27 cellular contexts compared by ENCODE assay signal in the genomic region with DNA sequence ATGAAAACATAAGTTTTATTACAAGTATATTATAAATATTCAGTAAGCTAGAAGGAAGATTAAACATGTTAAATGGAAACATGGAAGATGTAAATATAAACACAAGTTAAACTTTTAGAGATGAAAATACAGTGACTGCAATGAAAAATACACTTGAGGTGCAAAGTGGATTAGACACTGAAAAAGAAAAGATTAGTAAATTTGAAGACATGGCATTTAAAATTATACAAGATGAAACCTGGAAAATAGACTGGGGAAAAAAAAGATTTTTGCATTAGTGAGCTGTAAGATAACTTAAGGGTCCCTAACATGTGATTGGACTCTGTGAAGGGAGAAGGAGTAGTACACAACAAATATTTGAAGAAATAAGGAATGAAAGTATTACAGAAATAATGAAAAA.
"Had no signal": no experiment of that assay in that cellular context is flagged by ENCODE, and none has a peak within 500 bp of the region (broad histone marks: within the 10 kb centered on the region; RNA-seq: fewer than 3 reads in every experiment).

No MANE protein-coding gene starts in this region.

- H2AFZ ChIP-seq: parathyroid adenoma had no signal

- H3K27me3 ChIP-seq: neutrophil, ovary, right lobe of liver, sigmoid colon, stomach, thyroid gland, tibial nerve, upper lobe of left lung, vagina had no signal

- H3K36me3 ChIP-seq: neutrophil, ovary had no signal

- FAIRE-seq: small intestine, urothelium cell line had no signal

- H3K9me3 ChIP-seq: ovary, psoas muscle, right lobe of liver, sigmoid colon, stomach, thoracic aorta, thyroid gland, tibial nerve, upper lobe of left lung, vagina had no signal

- H3K4me1 ChIP-seq: parathyroid adenoma, psoas muscle, right lobe of liver, sigmoid colon, stomach, thyroid gland, tibial nerve, upper lobe of left lung, vagina had no signal

- H3K9ac ChIP-seq: parathyroid adenoma had no signal

- DNase-seq: naive thymus-derived CD8-positive, alpha-beta T cell; nephron progenitor cell; ovary; posterior cingulate gyrus; psoas muscle; right cardiac atrium; right lobe of liver; sigmoid colon; small intestine; stimulated activated CD4-positive, alpha-beta T cell treated with anti-CD3 and anti-CD28 coated beads, Interleukin-15, amount 100 ng/mL, for 24 hours; stimulated activated CD4-positive, alpha-beta T cell treated with anti-CD3 and anti-CD28 coated beads, Interleukin-2, amount 100 ng/mL, for 24 hours; stimulated activated CD4-positive, alpha-beta T cell treated with anti-CD3 and anti-CD28 coated beads, Interleukin-2, amount 100 ng/mL, for 48 hours; stimulated activated CD4-positive, alpha-beta T cell treated with anti-CD3 and anti-CD28 coated beads, Interleukin-4, amount 100 ng/mL, for 24 hours; stimulated activated naive B cell treated with anti-CD40 and anti-IgM and Interleukin-4, amounts not matched to agents 10 μg/mL and 1 μg/mL and 100 μg/mL, for 72 hours; stimulated activated naive CD4-positive, alpha-beta T cell treated with Interleukin-2 at 50 U/mL for 16 hours; stomach; thyroid gland; trophoblast cell; upper lobe of left lung had no signal

- H3K27ac ChIP-seq: neutrophil, ovary, parathyroid adenoma, psoas muscle, right lobe of liver, sigmoid colon, stomach, thoracic aorta, thyroid gland, tibial nerve, upper lobe of left lung, vagina had no signal

- H3K4me3 ChIP-seq: ovary, psoas muscle, right lobe of liver, sigmoid colon, stomach, thoracic aorta, thyroid gland, tibial nerve, upper lobe of left lung, vagina had no signal

- H3K79me2 ChIP-seq: parathyroid adenoma had no signal

- ATAC-seq: naive thymus-derived CD8-positive, alpha-beta T cell; natural killer cell treated with Interleukin-12 subunit alpha and Interleukin-12 subunit beta and Interleukin-15 and Interleukin-18, amount 100 ng/mL, for 72 hours; psoas muscle; right cardiac atrium; right lobe of liver; stimulated activated effector memory CD8-positive, alpha-beta T cell treated with anti-CD3 and anti-CD28 coated beads, Interleukin-12 subunit alpha, Interleukin-12 subunit beta, amount 100 ng/mL, for 72 hours; stimulated activated naive B cell treated with anti-CD40 and anti-IgM and Interleukin-4, amounts not matched to agents 10 μg/mL and 1 μg/mL and 100 μg/mL, for 72 hours had no signal
